In the genomic region with DNA sequence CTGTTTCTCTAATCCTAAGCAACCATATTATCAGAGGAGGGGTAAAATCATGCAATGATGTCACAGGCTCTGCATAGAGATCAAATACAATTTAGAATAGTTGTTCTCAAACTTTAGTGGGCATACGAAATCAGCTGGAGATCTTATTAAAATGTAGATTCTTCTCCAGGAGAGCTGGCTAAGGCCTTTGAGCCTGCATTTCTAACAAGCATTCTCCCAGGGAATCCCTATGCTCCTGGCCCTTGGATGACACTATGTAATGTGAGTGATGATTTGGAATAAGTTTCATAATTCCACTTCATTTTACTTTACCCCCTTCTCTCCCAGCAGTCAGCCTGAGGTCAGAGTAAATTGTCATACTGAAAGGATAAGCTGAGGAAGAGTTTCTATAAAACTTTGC, we compare ENCODE assay signal across 27 cellular contexts.
DNase-seq lines count a peak whose midpoint lies in the region; ATAC-seq and TF ChIP-seq lines count a peak whose summit lies in the region.
"Had no signal": no experiment of that assay in that cellular context is flagged by ENCODE, and none has a peak within 500 bp of the region (broad histone marks: within the 10 kb centered on the region; RNA-seq: fewer than 3 reads in every experiment).

No MANE protein-coding gene starts in this region.

- DNase-seq in EH (ENCODE audit: low read depth), result peak; percentile 30
- no peak for DNase-seq in MM.1S
- no peak for DNase-seq in central memory CD8-positive, alpha-beta T cell (ENCODE audit: low spot score in 2 of 2)
- no peak for DNase-seq in neural crest cell (ENCODE audit: low read depth, low spot score)
- DNase-seq in anterior cingulate cortex (lab: John Stamatoyannopoulos, UW), result no peak
- DNase-seq: activated CD4-positive, alpha-beta T cell treated with anti-CD3 and anti-CD28 coated beads, Interleukin-2, amount 50 U/mL, for 48 hours; C1 segment of cervical spinal cord; effector CD4-positive, alpha-beta T cell; GM23248; head of caudate nucleus; NCI-H1092; NCI-H1930; NCI-H526; PC-9; right lobe of liver; SHP77; stimulated activated CD4-positive, alpha-beta T cell treated with anti-CD3 and anti-CD28 coated beads, Interleukin-12 subunit alpha, Interleukin-12 subunit beta, amount 100 ng/mL, for 4 hours; stimulated activated CD4-positive, alpha-beta T cell treated with anti-CD3 and anti-CD28 coated beads, Interleukin-4, amount 100 ng/mL, for 24 hours; substantia nigra; T1000; upper lobe of right lung; WERI-Rb-1 had no signal

- no peak overlapping the region for H3K4me3 Mint-ChIP-seq in central memory CD8-positive, alpha-beta T cell
- no peak overlapping the region for H3K4me3 Mint-ChIP-seq in neural crest cell
- H3K4me3 Mint-ChIP-seq: stimulated activated memory B cell treated with anti-CD40 and anti-IgM and Interleukin-4, amounts not matched to agents 10 μg/mL and 1 μg/mL and 100 μg/mL, for 72 hours had no signal

- H3K9me2 ChIP-seq in MM.1S (replicated peaks; ENCODE audit: insufficient read depth, low read length), result no peaks in the 10 kb centered on the region

- peaks cover 25% of the 10 kb centered on the region for H3K9me3 Mint-ChIP-seq in central memory CD8-positive, alpha-beta T cell
- H3K9me3 Mint-ChIP-seq in neural crest cell, result peaks cover 15% of the 10 kb centered on the region

- H3K4me2 ChIP-seq in MM.1S (ENCODE audit: low read depth, low read length), result 0 out of 2 replicates have a peak overlapping the region, but pooled peaks have one; percentile 46
- H3K4me2 ChIP-seq: PC-9 had no signal

- H3K36me3 Mint-ChIP-seq in central memory CD8-positive, alpha-beta T cell (ENCODE audit: insufficient read depth), result peaks cover 9% of the 10 kb centered on the region
- H3K36me3 Mint-ChIP-seq in neural crest cell (ENCODE audit: low read depth), result peaks cover 10% of the 10 kb centered on the region

- H3K4me3 ChIP-seq in MM.1S (ENCODE audit: low read length), result no peak overlapping the region
- H3K4me3 ChIP-seq: GM23248, PC-9, right lobe of liver, upper lobe of right lung had no signal

- H3K27me3 ChIP-seq in MM.1S (replicated peaks; ENCODE audit: insufficient read depth, low read length), result no peaks in the 10 kb centered on the region
- H3K27me3 ChIP-seq: neutrophil, right lobe of liver, upper lobe of right lung had no signal

- no peak for TF ChIP-seq CTCF in MM.1S (IDR thresholded peaks at IDR 0.05; ENCODE audit: low read length)
- no peak for TF ChIP-seq CTCF in neural crest cell (conservative IDR thresholded peaks at IDR 0.05)

- no peak overlapping the region for H2AFZ ChIP-seq in MM.1S (ENCODE audit: low read length)
- H2AFZ ChIP-seq: GM23248, PC-9 had no signal

- H3K79me2 ChIP-seq in MM.1S (ENCODE audit: low read length), result no peaks in the 10 kb centered on the region

- no peak for ATAC-seq in central memory CD8-positive, alpha-beta T cell (replicated peaks; ENCODE audit: extremely low read depth, poor library complexity, severe bottlenecking)
- ATAC-seq in HG03442 (IDR thresholded peaks at IDR 0.05; ENCODE audit: unreplicated experiment) (no peak), HG02981 (IDR thresholded peaks at IDR 0.05; ENCODE audit: unreplicated experiment) (no peak)
- ATAC-seq: right lobe of liver; stimulated activated memory B cell treated with anti-CD40 and anti-IgM and Interleukin-4, amounts not matched to agents 10 μg/mL and 1 μg/mL and 100 μg/mL, for 72 hours; upper lobe of right lung had no signal

- peaks cover 47% of the 10 kb centered on the region for H3K4me1 ChIP-seq in MM.1S (ENCODE audit: low read length)
- H3K4me1 ChIP-seq: right lobe of liver, upper lobe of right lung had no signal

- peaks cover 50% of the 10 kb centered on the region for H3K4me1 Mint-ChIP-seq in central memory CD8-positive, alpha-beta T cell
- H3K4me1 Mint-ChIP-seq in neural crest cell, result peaks cover 4% of the 10 kb centered on the region

- no peaks in the 10 kb centered on the region for H3K36me3 ChIP-seq in MM.1S (replicated peaks; ENCODE audit: insufficient read depth, low read length)
- H3K36me3 ChIP-seq: neutrophil, right lobe of liver, upper lobe of right lung, WERI-Rb-1 had no signal

- no peaks in the 10 kb centered on the region for H3K27me3 Mint-ChIP-seq in central memory CD8-positive, alpha-beta T cell
- no peaks in the 10 kb centered on the region for H3K27me3 Mint-ChIP-seq in neural crest cell (ENCODE audit: low read depth)
- H3K27me3 Mint-ChIP-seq: stimulated activated memory B cell treated with anti-CD40 and anti-IgM and Interleukin-4, amounts not matched to agents 10 μg/mL and 1 μg/mL and 100 μg/mL, for 72 hours had no signal

- peak overlapping the region; percentile 55 for H3K27ac Mint-ChIP-seq in central memory CD8-positive, alpha-beta T cell (ENCODE audit: low read depth)
- peak overlapping the region; percentile 48 for H3K27ac Mint-ChIP-seq in neural crest cell (ENCODE audit: unreplicated experiment)
- H3K27ac Mint-ChIP-seq: stimulated activated memory B cell treated with anti-CD40 and anti-IgM and Interleukin-4, amounts not matched to agents 10 μg/mL and 1 μg/mL and 100 μg/mL, for 72 hours had no signal

- H4K20me1 ChIP-seq in MM.1S (ENCODE audit: insufficient read depth, low read length), result no peaks in the 10 kb centered on the region

- H3F3A ChIP-seq in MM.1S (ENCODE audit: insufficient read depth, low read length), result peaks cover 21% of the 10 kb centered on the region

- no peak overlapping the region for H3K9ac ChIP-seq in MM.1S (ENCODE audit: low read length)
- H3K9ac ChIP-seq: GM23248 had no signal

- no peaks in the 10 kb centered on the region for H3K9me3 ChIP-seq in MM.1S (replicated peaks; ENCODE audit: insufficient read depth, low read length)
- H3K9me3 ChIP-seq: neutrophil, right lobe of liver, upper lobe of right lung had no signal

- no peak overlapping the region for H3K27ac ChIP-seq in MM.1S (ENCODE audit: low read length)
- H3K27ac ChIP-seq: epithelial cell of prostate, GM23248, neutrophil, PC-9, right lobe of liver, upper lobe of right lung, WERI-Rb-1 had no signal
